34 cellular contexts compared by ENCODE assay signal in genomic region chr13:38539632-38540031, GRCh38.
"Had no signal": no experiment of that assay in that cellular context is flagged by ENCODE, and none has a peak within 500 bp of the region (broad histone marks: within the 10 kb centered on the region; RNA-seq: fewer than 3 reads in every experiment).

No MANE protein-coding gene starts in this region.

- H3K4me3 ChIP-seq: MG63 had no signal

- H3K27me3 ChIP-seq: MG63 had no signal

- H3K36me3 ChIP-seq: MG63 had no signal

- DNase-seq: Karpas-422, Kasumi-1, MG63, MM.1S, MV-4-11, NCI-H1048, NCI-H1092, NCI-H1092 treated with DMSO at 0.1 percent for 48 hours, NCI-H1105, NCI-H1105 treated with DMSO at 0.1 percent for 48 hours, NCI-H1417, NCI-H1417 treated with DMSO at 0.1 percent for 48 hours, NCI-H1436, NCI-H1436 treated with DMSO at 0.1 percent for 48 hours, NCI-H146, NCI-H1694, NCI-H1694 treated with DMSO at 0.1 percent for 48 hours, NCI-H187, NCI-H187 treated with DMSO at 0.1 percent for 48 hours, NCI-H1930, NCI-H2029, NCI-H2029 treated with DMSO at 0.1 percent for 48 hours, NCI-H2081, NCI-H2081 treated with DMSO at 0.1 percent for 48 hours, NCI-H2107, NCI-H2171, NCI-H2171 treated with DMSO at 0.1 percent for 48 hours, NCI-H2227 treated with DMSO at 0.1 percent for 48 hours, NCI-H226, NCI-H446, NCI-H446 treated with DMSO at 0.1 percent for 48 hours, NCI-H510A, NCI-H510A treated with DMSO at 0.1 percent for 48 hours, NCI-H524 had no signal
